In the genomic region with DNA sequence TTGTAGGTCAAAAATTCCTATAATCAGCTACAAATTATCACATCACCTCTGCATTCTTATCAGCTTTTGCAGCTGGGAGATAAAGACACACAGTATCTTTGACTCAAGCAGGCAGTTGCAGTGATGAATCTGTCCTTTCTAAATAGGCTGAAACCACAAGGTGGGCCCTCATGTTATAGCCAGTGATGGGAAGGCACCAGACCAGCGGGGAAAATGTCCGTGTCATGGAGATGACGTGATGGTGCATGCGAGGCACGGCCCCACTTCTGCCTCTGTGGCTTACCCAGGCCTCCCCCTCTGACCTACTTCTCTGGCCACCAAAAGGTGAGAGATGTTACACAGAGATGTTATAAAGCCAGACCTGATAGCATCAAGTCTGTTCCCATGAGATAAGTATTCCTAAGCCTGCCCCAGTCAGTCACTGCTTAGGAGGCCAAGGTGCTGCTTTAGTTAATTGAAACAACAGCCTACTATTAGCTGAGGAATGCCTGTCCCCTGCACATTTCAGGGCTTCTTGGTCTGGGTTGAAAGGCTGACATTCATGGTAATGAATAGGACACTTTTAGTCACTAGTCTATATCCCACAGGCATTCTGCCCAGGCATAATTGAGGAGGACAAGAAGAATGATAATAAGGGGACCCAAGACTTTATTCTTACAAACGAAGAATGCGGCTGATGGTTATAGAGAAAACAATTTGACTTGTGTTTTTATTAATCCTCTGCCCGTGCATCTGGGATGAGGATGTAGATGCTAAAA, we compare ENCODE assay signal across 14 cellular contexts.
DNase-seq lines count a peak whose midpoint lies in the region; ATAC-seq, FAIRE-seq and TF ChIP-seq lines count a peak whose summit lies in the region.
"Had no signal": no experiment of that assay in that cellular context is flagged by ENCODE, and none has a peak within 500 bp of the region (broad histone marks: within the 10 kb centered on the region; RNA-seq: fewer than 3 reads in every experiment).

No MANE protein-coding gene starts in this region.

- H3K4me3 ChIP-seq in Loucy (ENCODE audit: low read length, poor library complexity, severe bottlenecking) (peak overlapping the region; percentile 36), endodermal cell (ENCODE audit: low read length) (peak overlapping the region; percentile 58), parathyroid adenoma (ENCODE audit: low read depth, low read length) (no peak overlapping the region)
- H3K4me3 ChIP-seq: psoas muscle had no signal

- no peak overlapping the region for H3K4me3 Mint-ChIP-seq in endodermal cell
- H3K4me3 Mint-ChIP-seq: activated CD4-positive, alpha-beta T cell treated with anti-CD3 and anti-CD28 coated beads, Interleukin-2, amount 10 ng/mL, durations not matched to agents 24 days and 14 days; activated naive CD8-positive, alpha-beta T cell; B cell had no signal

- H3K27me3 ChIP-seq in Loucy (ENCODE audit: insufficient read depth, low read length, poor library complexity, severe bottlenecking) (no peaks in the 10 kb centered on the region), endodermal cell (ENCODE audit: control insufficient read depth, insufficient read depth, low read length, poor library complexity, severe bottlenecking) (no peaks in the 10 kb centered on the region), parathyroid adenoma (ENCODE audit: control insufficient read depth, insufficient read depth, low read length) (no peaks in the 10 kb centered on the region)

- H3K9me3 Mint-ChIP-seq in endodermal cell = no peaks in the 10 kb centered on the region
- H3K9me3 Mint-ChIP-seq: activated CD4-positive, alpha-beta T cell treated with anti-CD3 and anti-CD28 coated beads, Interleukin-2, amount 10 ng/mL, durations not matched to agents 24 days and 14 days had no signal

- peak overlapping the region; percentile 61 for H3K27ac Mint-ChIP-seq in endodermal cell
- H3K27ac Mint-ChIP-seq: activated CD4-positive, alpha-beta T cell treated with anti-CD3 and anti-CD28 coated beads, Interleukin-2, amount 10 ng/mL, durations not matched to agents 24 days and 14 days; activated naive CD8-positive, alpha-beta T cell; B cell had no signal

- no peaks in the 10 kb centered on the region for H3K9me2 ChIP-seq in Loucy (replicated peaks; ENCODE audit: low read depth, low read length)

- H3K4me1 ChIP-seq in Loucy (ENCODE audit: insufficient read depth, low read length, poor library complexity, severe bottlenecking) (peaks cover 56% of the 10 kb centered on the region), endodermal cell (ENCODE audit: control insufficient read depth, insufficient read depth, low read length) (peaks cover 12% of the 10 kb centered on the region), parathyroid adenoma (peaks cover 4% of the 10 kb centered on the region)
- H3K4me1 ChIP-seq: psoas muscle had no signal

- H3K4me1 Mint-ChIP-seq in endodermal cell = peaks cover 23% of the 10 kb centered on the region
- H3K4me1 Mint-ChIP-seq: activated CD4-positive, alpha-beta T cell treated with anti-CD3 and anti-CD28 coated beads, Interleukin-2, amount 10 ng/mL, durations not matched to agents 24 days and 14 days had no signal

- H3K27ac ChIP-seq in endodermal cell (ENCODE audit: low read depth, low read length) = no peak overlapping the region
- no peak overlapping the region for H3K27ac ChIP-seq in parathyroid adenoma
- H3K27ac ChIP-seq: psoas muscle had no signal

- TF ChIP-seq CTCF in Loucy (conservative IDR thresholded peaks at IDR 0.05; ENCODE audit: low read length) (no peak), endodermal cell (conservative IDR thresholded peaks at IDR 0.05) (no peak), parathyroid adenoma (IDR thresholded peaks at IDR 0.05) (no peak), omental fat pad (IDR thresholded peaks at IDR 0.05) (no peak)

- no peak for FAIRE-seq in RCC 7860 (lab: Jason Lieb, UNC)

- H3K9ac ChIP-seq in Loucy (ENCODE audit: low read depth, low read length, poor library complexity, severe bottlenecking) (peak overlapping the region; percentile 33), endodermal cell (ENCODE audit: extremely low read depth, low read length, poor library complexity, severe bottlenecking) (no peak overlapping the region), parathyroid adenoma (no peak overlapping the region)

- H3F3A ChIP-seq in Loucy (ENCODE audit: low read depth) = peaks cover 9% of the 10 kb centered on the region; the same call in 1 of the 2 replicates

- H3K4me2 ChIP-seq in Loucy (ENCODE audit: low read depth, low read length, poor library complexity, severe bottlenecking) (peak overlapping the region; percentile 62), parathyroid adenoma (ENCODE audit: low read length) (no peak overlapping the region)

- H3K36me3 Mint-ChIP-seq in endodermal cell (ENCODE audit: low read depth) = no peaks in the 10 kb centered on the region
- H3K36me3 Mint-ChIP-seq: activated naive CD8-positive, alpha-beta T cell had no signal

- peak; percentile 64 for DNase-seq in endodermal cell
- no peak for DNase-seq in RCC 7860 (ENCODE audit: low spot score)
- DNase-seq in omental fat pad (ENCODE audit: low spot score) = no peak
- DNase-seq in NCI-H1105 (lab: John Stamatoyannopoulos, UW) = no peak
- DNase-seq: activated CD4-positive, alpha-beta T cell treated with anti-CD3 and anti-CD28 coated beads, Interleukin-2, amount 10 ng/mL, durations not matched to agents 24 days and 14 days; left cardiac atrium; NCI-H2081; NCI-H82; psoas muscle had no signal

- 79 to 80% methylated on average over 8 of the region's 8 CpGs for WGBS in endodermal cell (ENCODE audit: insufficient coverage in 1 of 2, insufficient read length in 1 of 2), 2 experiments

- H3K79me2 ChIP-seq in Loucy (ENCODE audit: insufficient read depth, low read length) (no peaks in the 10 kb centered on the region), parathyroid adenoma (no peaks in the 10 kb centered on the region)

- H3K9me3 ChIP-seq in Loucy (ENCODE audit: insufficient read depth, low read depth, low read length) (no peaks in the 10 kb centered on the region), endodermal cell (ENCODE audit: control insufficient read depth, low read length) (no peaks in the 10 kb centered on the region), parathyroid adenoma (ENCODE audit: control insufficient read depth, low read length) (no peaks in the 10 kb centered on the region)
- H3K9me3 ChIP-seq: psoas muscle had no signal

- no peaks in the 10 kb centered on the region for H3K27me3 Mint-ChIP-seq in endodermal cell (ENCODE audit: insufficient read depth)
- H3K27me3 Mint-ChIP-seq: activated naive CD8-positive, alpha-beta T cell; B cell had no signal

- H2AFZ ChIP-seq in Loucy (ENCODE audit: low read length) (peak overlapping the region; percentile 7; the same call in 1 of the 2 replicates), parathyroid adenoma (peak overlapping the region; percentile 31)

- no peaks in the 10 kb centered on the region for H3K36me3 ChIP-seq in Loucy (ENCODE audit: insufficient read depth, low read length)
- no peaks in the 10 kb centered on the region for H3K36me3 ChIP-seq in endodermal cell (ENCODE audit: control insufficient read depth, insufficient read depth, low read length)
- H3K36me3 ChIP-seq in parathyroid adenoma (ENCODE audit: control insufficient read depth, insufficient read depth, low read length) = no peaks in the 10 kb centered on the region

- peak; percentile 37 for ATAC-seq in GM18498 (IDR thresholded peaks at IDR 0.05; ENCODE audit: unreplicated experiment)
- no peak for ATAC-seq in omental fat pad (ENCODE audit: low FRiP score)
- ATAC-seq: left cardiac atrium, psoas muscle had no signal

- H4K20me1 ChIP-seq in Loucy (ENCODE audit: insufficient read depth, low read length, poor library complexity, severe bottlenecking) = no peaks in the 10 kb centered on the region
